Comparison of ENCODE assay signal across 8 cellular contexts in genomic region chr3:45225465-45226205, GRCh38. TPM values are rescaled to one million over a fixed set of nuclear protein-coding genes. Genes with fewer than 3 reads are reported as not detected.
DNase-seq lines count a peak whose midpoint lies in the region; ATAC-seq and TF ChIP-seq lines count a peak whose summit lies in the region.

No MANE protein-coding gene starts in this region.

- H3K56ac ChIP-seq in mesendoderm (ENCODE audit: low read length) = peak overlapping the region; percentile 84

- H3K27me3 ChIP-seq in A673 (replicated peaks; ENCODE audit: insufficient read depth, low read depth, low read length, poor library complexity) (no peaks in the 10 kb centered on the region), WERI-Rb-1 (ENCODE audit: insufficient read depth, low read depth, severe bottlenecking) (peaks cover 11% of the 10 kb centered on the region), mesendoderm (ENCODE audit: insufficient read depth, low read length, poor library complexity) (peaks cover 4% of the 10 kb centered on the region), thymus (ENCODE audit: control insufficient read depth, insufficient read depth) (peaks cover 55% of the 10 kb centered on the region)

- H3K4me2 ChIP-seq in mesendoderm (ENCODE audit: low read length) = peak overlapping the region; percentile 64

- peaks cover 69% of the 10 kb centered on the region for H3K27me3 Mint-ChIP-seq in dendritic cell treated with granulocyte-macrophage colony-stimulating factor and Interleukin-4, amounts not matched to agents 40 ng/mL and 50 ng/mL, for 4 days

- no peaks in the 10 kb centered on the region for H3K9me3 ChIP-seq in A673 (ENCODE audit: low read depth, low read length, poor library complexity, severe bottlenecking)
- H3K9me3 ChIP-seq in WERI-Rb-1 (ENCODE audit: severe bottlenecking) = no peaks in the 10 kb centered on the region
- no peaks in the 10 kb centered on the region for H3K9me3 ChIP-seq in thymus (ENCODE audit: control insufficient read depth)

- TF ChIP-seq CTCF in A673 (conservative IDR thresholded peaks at IDR 0.05; ENCODE audit: low read depth, low read length) (no peak), WERI-Rb-1 (IDR thresholded peaks at IDR 0.05; ENCODE audit: low read depth, low read length) (no peak)

- BruUV-seq in A673 (replicated peaks; lab: Mats Ljungman, UMichigan) = no TSS peak

- H3K27ac ChIP-seq in A673 (ENCODE audit: low read depth, low read length, poor library complexity, severe bottlenecking) (no peak overlapping the region), WERI-Rb-1 (no peak overlapping the region), mesendoderm (ENCODE audit: low read depth, low read length) (no peak overlapping the region), thymus (ENCODE audit: low read depth) (no peak overlapping the region)

- peaks cover 16% of the 10 kb centered on the region for H3K4me1 Mint-ChIP-seq in dendritic cell treated with granulocyte-macrophage colony-stimulating factor and Interleukin-4, amounts not matched to agents 40 ng/mL and 50 ng/mL, for 4 days (ENCODE audit: low read depth)

- intact Hi-C loops in A673 (cut with micrococcal nuclease; ENCODE audit: unreplicated experiment) = loop anchor here (5.0 kb wide), 1 partner anchor 272 kb away; no protein-coding TSS in a partner anchor
- intact Hi-C loops in dendritic cell treated with granulocyte-macrophage colony-stimulating factor and Interleukin-4, amounts not matched to agents 40 ng/mL and 50 ng/mL, for 4 days (cut with micrococcal nuclease) = loop anchor here (1.0 to 10.0 kb wide), 3 partner anchors 188 to 439 kb away; no protein-coding TSS in a partner anchor

- no peaks in the 10 kb centered on the region for H3K79me2 ChIP-seq in mesendoderm (ENCODE audit: control insufficient read depth, insufficient read depth, low read length)

- peak overlapping the region; percentile 90 for H3K18ac ChIP-seq in mesendoderm (ENCODE audit: low read length)

- H2BK120ac ChIP-seq in mesendoderm (ENCODE audit: low read depth, low read length) = no peak overlapping the region

- H4K8ac ChIP-seq in mesendoderm (ENCODE audit: low read depth, low read length) = no peak overlapping the region

- ATAC-seq in GM18867 (IDR thresholded peaks at IDR 0.05; ENCODE audit: unreplicated experiment) (peak; percentile 35), HG03139 (IDR thresholded peaks at IDR 0.05; ENCODE audit: unreplicated experiment) (peak; percentile 31)

- no peaks in the 10 kb centered on the region for H3K36me3 Mint-ChIP-seq in dendritic cell treated with granulocyte-macrophage colony-stimulating factor and Interleukin-4, amounts not matched to agents 40 ng/mL and 50 ng/mL, for 4 days (ENCODE audit: low read depth)

- H2AK5ac ChIP-seq in mesendoderm (ENCODE audit: low read length) = no peak overlapping the region

- H3K9ac ChIP-seq in mesendoderm (ENCODE audit: low read length) = peak overlapping the region; percentile 69

- no peaks in the 10 kb centered on the region for H3K9me3 Mint-ChIP-seq in dendritic cell treated with granulocyte-macrophage colony-stimulating factor and Interleukin-4, amounts not matched to agents 40 ng/mL and 50 ng/mL, for 4 days

- no peaks in the 10 kb centered on the region for H3K36me3 ChIP-seq in A673 (ENCODE audit: insufficient read depth, low read length, poor library complexity, severe bottlenecking)
- no peaks in the 10 kb centered on the region for H3K36me3 ChIP-seq in WERI-Rb-1
- no peaks in the 10 kb centered on the region for H3K36me3 ChIP-seq in mesendoderm (ENCODE audit: control insufficient read depth, insufficient read depth, low read length)
- no peaks in the 10 kb centered on the region for H3K36me3 ChIP-seq in thymus (ENCODE audit: control insufficient read depth, insufficient read depth)

- peak overlapping the region; percentile 56 for H3K4ac ChIP-seq in mesendoderm (ENCODE audit: low read depth, low read length)

- H3K79me1 ChIP-seq in mesendoderm (ENCODE audit: low read length) = no peaks in the 10 kb centered on the region

- H3K4me3 ChIP-seq in A673 (ENCODE audit: low read depth, low read length, poor library complexity, severe bottlenecking) (peak overlapping the region; percentile 54), WERI-Rb-1 (ENCODE audit: low read depth, low read length) (peak overlapping the region; percentile 46), mesendoderm (ENCODE audit: low read length) (peak overlapping the region; percentile 33), thymus (ENCODE audit: low read length) (peak overlapping the region; percentile 67)

- H2BK5ac ChIP-seq in mesendoderm (ENCODE audit: low read length) = no peak overlapping the region

- POLR2A ChIA-PET in A673 (lab: Charles Lee; ENCODE audit: low non-redundant PET) = no interaction called here

- H3K4me1 ChIP-seq in A673 (ENCODE audit: insufficient read depth, low read length, poor library complexity, severe bottlenecking) (peaks cover 4% of the 10 kb centered on the region), mesendoderm (ENCODE audit: control insufficient read depth, low read depth, low read length) (peaks cover 2% of the 10 kb centered on the region), thymus (ENCODE audit: control insufficient read depth, insufficient read depth, low read length) (peaks cover 12% of the 10 kb centered on the region)

- peak overlapping the region; percentile 66 for H3K23ac ChIP-seq in mesendoderm (ENCODE audit: low read length)

- H3K27ac Mint-ChIP-seq in dendritic cell treated with granulocyte-macrophage colony-stimulating factor and Interleukin-4, amounts not matched to agents 40 ng/mL and 50 ng/mL, for 4 days = no peak overlapping the region

- CTCF ChIA-PET in A673 (lab: Charles Lee) = no interaction called here

- no peak overlapping the region for H2BK15ac ChIP-seq in mesendoderm (replicated peaks; ENCODE audit: low read depth)

- WGBS in mesendoderm (ENCODE audit: extremely low coverage, insufficient coverage, low lambda C conversion rate) = no CpG with 5 or more reads among the region's 131 CpGs
- under 1% methylated on average over 131 of the region's 131 CpGs for WGBS in thymus

- H3K4me3 Mint-ChIP-seq in dendritic cell treated with granulocyte-macrophage colony-stimulating factor and Interleukin-4, amounts not matched to agents 40 ng/mL and 50 ng/mL, for 4 days = peak overlapping the region; percentile 82

- DNase-seq in A673 (ENCODE audit: low spot score) (peak; percentile 32), WERI-Rb-1 (peak; percentile 33), mesendoderm (peak; percentile 42), MV-4-11 (lab: John Stamatoyannopoulos, UW) (no peak)

- no peak overlapping the region for H4K5ac ChIP-seq in mesendoderm (ENCODE audit: low read length)

RNA-seq across cellular contexts. Expression of gene TMEM158, which starts 0.5 kb away (rescaled TPM):
- 6.1 and 7.2 TPM in 2 replicates for total RNA-seq in A673 (2021)
- polyA plus RNA-seq in mesendoderm (2013, experiment 1 of 2) = 23.6 TPM
- polyA plus RNA-seq in mesendoderm (2013, experiment 2 of 2) = 22.3 TPM
- polyA plus RNA-seq in thymus = 1.9 TPM
